In genomic region chr17:69523252-69523861, GRCh38 we compare ENCODE assay signal across 8 cellular contexts.
A peak's percentile ranks its signal among the peaks of the same experiment; 100 is the strongest.
DNase-seq lines count a peak whose midpoint lies in the region; ATAC-seq and TF ChIP-seq lines count a peak whose summit lies in the region.

No MANE protein-coding gene starts in this region.

- DNase-seq in A172 (ENCODE audit: low spot score) (peak; percentile 53), GM12864 (ENCODE audit: low read depth) (peak; percentile 55), NCI-H1694 (lab: John Stamatoyannopoulos, UW) (peak; percentile 45), heart right ventricle (peak in 1 of 2 donors; percentile 21), gastrocnemius medialis (peak in 1 of 2 donors; percentile 41)
- DNase-seq in stimulated activated CD4-positive, alpha-beta T cell treated with anti-CD3 and anti-CD28 coated beads, Interleukin-15, amount 100 ng/mL, for 24 hours: no peak

- TF ChIP-seq CTCF in GM12864 (IDR thresholded peaks at IDR 0.05; ENCODE audit: low read depth, low read length, missing control alignments): peak; percentile 83
- TF ChIP-seq CTCF in VCaP (conservative IDR thresholded peaks at IDR 0.05): peak; percentile 80
- peak; percentile 48 to 73 (median 69) for TF ChIP-seq CTCF in heart right ventricle (IDR thresholded peaks at IDR 0.05)
- peak; percentile 74 to 83 (median 79) for TF ChIP-seq CTCF in gastrocnemius medialis (IDR thresholded peaks at IDR 0.05 in 4 of 5, conservative IDR thresholded peaks at IDR 0.05 in 1 of 5)

- H3K9me3 ChIP-seq in heart right ventricle (no peaks in the 10 kb centered on the region), gastrocnemius medialis (no peaks in the 10 kb centered on the region)

- H3K27me3 ChIP-seq in heart right ventricle: no peaks in the 10 kb centered on the region
- no peaks in the 10 kb centered on the region for H3K27me3 ChIP-seq in gastrocnemius medialis

- in situ Hi-C loops in gastrocnemius medialis (cut with MboI; ENCODE audit: low sequenced_read_pairs in 4 of 4): loop anchor here (5.0 to 10.0 kb wide), 3 partner anchors 186 to 196 kb away; partner anchors contain the start of gene ABCA5 (in 1 of the 4)

- intact Hi-C loops in heart right ventricle (cut with DNase I): loop anchor here in 9 of 10 donors (1.0 to 10.0 kb wide), 8 partner anchors 81 to 1101 kb away; partner anchors contain the start of gene MAP2K6 (in 2 of the 9)
- intact Hi-C loops in gastrocnemius medialis (cut with DNase I; ENCODE audit: low total_unique reads): loop anchor here (5.0 kb wide), 2 partner anchors 106 to 196 kb away; partner anchors contain the start of gene ABCA5

- TF ChIP-seq POLR2A in gastrocnemius medialis (IDR thresholded peaks at IDR 0.05): no peak

- 58% methylated on average over 7 of the region's 7 CpGs for WGBS in heart right ventricle, 2 donors

- peaks cover 0 to 6% (median 0%) of the 10 kb centered on the region in 9 donors for H3K4me1 ChIP-seq in heart right ventricle
- peaks cover 34 to 36% of the 10 kb centered on the region in 2 donors for H3K4me1 ChIP-seq in gastrocnemius medialis

- H3K36me3 ChIP-seq in heart right ventricle: peaks cover 0 to 59% (median 0%) of the 10 kb centered on the region in 9 donors
- peaks cover 0 to 66% of the 10 kb centered on the region in 2 donors for H3K36me3 ChIP-seq in gastrocnemius medialis

- no peak overlapping the region for H3K27ac ChIP-seq in VCaP
- no peak overlapping the region for H3K27ac ChIP-seq in heart right ventricle
- peak overlapping the region; percentile 76 to 85 (median 79) for H3K27ac ChIP-seq in gastrocnemius medialis

- peak; percentile 65 for ATAC-seq in HG02610 (IDR thresholded peaks at IDR 0.05; ENCODE audit: unreplicated experiment)
- ATAC-seq in heart right ventricle: peak in 5 of 8 donors; percentile 61 to 75 (median 65)
- ATAC-seq in gastrocnemius medialis: peak; percentile 65 to 69

- no peak overlapping the region for H3K4me3 ChIP-seq in GM12864 (ENCODE audit: low read depth, low read length)
- H3K4me3 ChIP-seq in heart right ventricle: peak overlapping the region in 1 of 10 donors; percentile 6
- peak overlapping the region in 1 of 4 donors; percentile 26 for H3K4me3 ChIP-seq in gastrocnemius medialis

Comparison
In these comparisons a context has a peak if more than half of its experiments do, and no peak if none do; other contexts are left out.
1. H3K27ac ChIP-seq: peak in gastrocnemius medialis (4 of 4); none in VCaP (single experiment) and heart right ventricle (0 of 10).
2. Peak in every context shown above with its lines, with median percentiles within 50 percentile points of each other: CTCF ChIP-seq and ATAC-seq.